7 cellular contexts compared by ENCODE assay signal in genomic region chr2:64887565-64887964, GRCh38.
"Had no signal": no experiment of that assay in that cellular context is flagged by ENCODE, and none has a peak within 500 bp of the region (broad histone marks: within the 10 kb centered on the region; RNA-seq: fewer than 3 reads in every experiment).

No MANE protein-coding gene starts in this region.

- FAIRE-seq: HepG2, HTR-8/SVneo had no signal

- H3K4me2 ChIP-seq: KMS-11 had no signal

- DNase-seq: IMR-90, KBM-7, KG1 had no signal

- H3K27ac ChIP-seq: HL-60, KMS-11 had no signal

- H3K9ac ChIP-seq: KMS-11 had no signal
